13 cellular contexts compared by ENCODE assay signal in genomic region chr5:40652441-40653220, GRCh38. TPM values are rescaled to one million over a fixed set of nuclear protein-coding genes. Genes with fewer than 3 reads are reported as not detected.
DNase-seq lines count a peak whose midpoint lies in the region; ATAC-seq and TF ChIP-seq lines count a peak whose summit lies in the region.
"Had no signal": no experiment of that assay in that cellular context is flagged by ENCODE, and none has a peak within 500 bp of the region (broad histone marks: within the 10 kb centered on the region; RNA-seq: fewer than 3 reads in every experiment).

No MANE protein-coding gene starts in this region.

- no peaks in the 10 kb centered on the region for H3K9me3 Mint-ChIP-seq in CD8-positive, alpha-beta T cell
- peaks cover 6% of the 10 kb centered on the region for H3K9me3 Mint-ChIP-seq in activated CD8-positive, alpha-beta T cell treated with anti-CD3 and anti-CD28 coated beads for 36 hours
- H3K9me3 Mint-ChIP-seq in Caco-2 (ENCODE audit: unreplicated experiment) = no peaks in the 10 kb centered on the region

- peak in 1 of 7 experiments; percentile 41 for DNase-seq in CD8-positive, alpha-beta T cell
- DNase-seq in activated CD8-positive, alpha-beta T cell treated with anti-CD3 and anti-CD28 coated beads for 36 hours = peak; percentile 60
- DNase-seq in mucosa of descending colon (peak; percentile 34 to 43 (median 37)), CD1c-positive myeloid dendritic cell (ENCODE audit: extremely low spot score) (no peak), Caco-2 (no peak), DMS79 treated with DMSO at 0.1 percent for 48 hours (lab: John Stamatoyannopoulos, UW) (no peak)
- DNase-seq: MM.1S, NCI-H345 had no signal

- no peak for TF ChIP-seq CTCF in CD8-positive, alpha-beta T cell (IDR thresholded peaks at IDR 0.05)
- no peak for TF ChIP-seq CTCF in activated CD8-positive, alpha-beta T cell treated with anti-CD3 and anti-CD28 coated beads for 36 hours (IDR thresholded peaks at IDR 0.05)
- TF ChIP-seq CTCF in mucosa of descending colon (IDR thresholded peaks at IDR 0.05) = no peak
- TF ChIP-seq CTCF in Caco-2 (IDR thresholded peaks at IDR 0.05; ENCODE audit: insufficient read depth in 1 of 2, low read depth in 1 of 2, low read length in 1 of 2, severe bottlenecking in 1 of 2, unreplicated experiment in 1 of 2) = no peak

- intact Hi-C loops in CD8-positive, alpha-beta T cell (cut with DNase I, micrococcal nuclease) = loop anchor here in 1 of 2 experiments (1.0 to 5.0 kb wide), 3 partner anchors 27 to 242 kb away; partner anchors contain the start of gene PTGER4
- intact Hi-C loops in activated CD8-positive, alpha-beta T cell treated with anti-CD3 and anti-CD28 coated beads for 36 hours (cut with micrococcal nuclease) = no loop called here
- intact Hi-C loops in mucosa of descending colon (cut with DNase I, micrococcal nuclease) (no loop called here), Caco-2 (cut with micrococcal nuclease; ENCODE audit: unreplicated experiment) (no loop called here)

- no peaks in the 10 kb centered on the region for H3K36me3 ChIP-seq in CD8-positive, alpha-beta T cell (ENCODE audit: insufficient read depth, low read length)
- H3K36me3 ChIP-seq in mucosa of descending colon (ENCODE audit: low read depth) (no peaks in the 10 kb centered on the region), Caco-2 (ENCODE audit: control insufficient read depth, insufficient read depth, low read length) (no peaks in the 10 kb centered on the region)
- H3K36me3 ChIP-seq: breast epithelium, thoracic aorta had no signal

- no peaks in the 10 kb centered on the region for H3K36me3 Mint-ChIP-seq in CD8-positive, alpha-beta T cell
- peaks cover 3% of the 10 kb centered on the region for H3K36me3 Mint-ChIP-seq in activated CD8-positive, alpha-beta T cell treated with anti-CD3 and anti-CD28 coated beads for 36 hours (ENCODE audit: low read depth)
- H3K36me3 Mint-ChIP-seq in Caco-2 (ENCODE audit: insufficient read depth, unreplicated experiment) = no peaks in the 10 kb centered on the region

- CTCF ChIA-PET in CD8-positive, alpha-beta T cell (lab: Charles Lee) = interaction anchor here (0.7 to 2.2 kb wide), 5 partner anchors 27 to 105 kb away, joined by 3 to 8 read pairs (median 4); partner anchors contain the start of gene PTGER4
- CTCF ChIA-PET in activated CD8-positive, alpha-beta T cell treated with anti-CD3 and anti-CD28 coated beads for 36 hours (lab: Charles Lee) = interaction anchor here (0.7 to 2.5 kb wide), 6 partner anchors 11 to 138 kb away, joined by 3 to 5 read pairs (median 4); no protein-coding TSS in a partner anchor
- CTCF ChIA-PET in Caco-2 (lab: Charles Lee) = no interaction called here

- H3K4me1 ChIP-seq in CD8-positive, alpha-beta T cell (ENCODE audit: insufficient read depth, low read length) = peaks cover 56% of the 10 kb centered on the region
- peaks cover 5% of the 10 kb centered on the region for H3K4me1 ChIP-seq in mucosa of descending colon (ENCODE audit: low read depth)
- no peaks in the 10 kb centered on the region for H3K4me1 ChIP-seq in Caco-2
- H3K4me1 ChIP-seq: breast epithelium had no signal

- peak overlapping the region; percentile 79 for H3K4me3 Mint-ChIP-seq in CD8-positive, alpha-beta T cell
- peak overlapping the region; percentile 71 for H3K4me3 Mint-ChIP-seq in activated CD8-positive, alpha-beta T cell treated with anti-CD3 and anti-CD28 coated beads for 36 hours
- H3K4me3 Mint-ChIP-seq in Caco-2 (ENCODE audit: unreplicated experiment) = no peak overlapping the region

- no peaks in the 10 kb centered on the region for H3K27me3 Mint-ChIP-seq in CD8-positive, alpha-beta T cell (ENCODE audit: low read depth)
- no peaks in the 10 kb centered on the region for H3K27me3 Mint-ChIP-seq in activated CD8-positive, alpha-beta T cell treated with anti-CD3 and anti-CD28 coated beads for 36 hours
- H3K27me3 Mint-ChIP-seq in Caco-2 (ENCODE audit: insufficient read depth, unreplicated experiment) = peaks cover 3% of the 10 kb centered on the region

- BruUV-seq in Caco-2 (replicated peaks; lab: Mats Ljungman, UMichigan) = no TSS peak

- H3K9me3 ChIP-seq in CD8-positive, alpha-beta T cell (ENCODE audit: low read length) = no peaks in the 10 kb centered on the region
- H3K9me3 ChIP-seq in mucosa of descending colon = no peaks in the 10 kb centered on the region
- H3K9me3 ChIP-seq in Caco-2 = no peaks in the 10 kb centered on the region
- H3K9me3 ChIP-seq: breast epithelium, thoracic aorta had no signal

- H3K27me3 ChIP-seq in CD8-positive, alpha-beta T cell (ENCODE audit: insufficient read depth, low read length) = no peaks in the 10 kb centered on the region
- no peaks in the 10 kb centered on the region for H3K27me3 ChIP-seq in Caco-2 (replicated peaks; ENCODE audit: control insufficient read depth, insufficient read depth, low read length)
- H3K27me3 ChIP-seq: breast epithelium had no signal

- H3K27ac Mint-ChIP-seq in CD8-positive, alpha-beta T cell = peak overlapping the region; percentile 93
- H3K27ac Mint-ChIP-seq in activated CD8-positive, alpha-beta T cell treated with anti-CD3 and anti-CD28 coated beads for 36 hours = peak overlapping the region; percentile 94
- H3K27ac Mint-ChIP-seq in Caco-2 (ENCODE audit: unreplicated experiment) = no peak overlapping the region

- POLR2A ChIA-PET in CD8-positive, alpha-beta T cell (lab: Charles Lee) = interaction anchor here (0.6 to 4.7 kb wide), 10 partner anchors 18 to 245 kb away, joined by 3 to 42 read pairs (median 4); partner anchors contain the start of gene PTGER4
- POLR2A ChIA-PET in activated CD8-positive, alpha-beta T cell treated with anti-CD3 and anti-CD28 coated beads for 36 hours (lab: Charles Lee) = interaction anchor here (0.6 to 2.1 kb wide), 7 partner anchors 11 to 375 kb away, joined by 3 to 7 read pairs (median 3); partner anchors contain the start of gene PTGER4
- POLR2A ChIA-PET in Caco-2 (lab: Charles Lee) = no interaction called here

- H3K4me1 Mint-ChIP-seq in CD8-positive, alpha-beta T cell (ENCODE audit: low read depth) = peaks cover 78% of the 10 kb centered on the region
- peaks cover 69% of the 10 kb centered on the region for H3K4me1 Mint-ChIP-seq in activated CD8-positive, alpha-beta T cell treated with anti-CD3 and anti-CD28 coated beads for 36 hours (ENCODE audit: low read depth)
- H3K4me1 Mint-ChIP-seq in Caco-2 (ENCODE audit: low read depth, unreplicated experiment) = no peaks in the 10 kb centered on the region

- no peak overlapping the region for H3K4me3 ChIP-seq in CD8-positive, alpha-beta T cell (ENCODE audit: low read depth, low read length)
- H3K4me3 ChIP-seq in mucosa of descending colon (no peak overlapping the region), Caco-2 (ENCODE audit: low read depth, low read length) (no peak overlapping the region)
- H3K4me3 ChIP-seq: breast epithelium, thoracic aorta had no signal

- peak; percentile 39 for ATAC-seq in CD8-positive, alpha-beta T cell
- ATAC-seq in HG03354 (IDR thresholded peaks at IDR 0.05; ENCODE audit: poor library complexity, severe bottlenecking, unreplicated experiment) (peak; percentile 11), mucosa of descending colon (peak; percentile 94), HG02571 (IDR thresholded peaks at IDR 0.05; ENCODE audit: unreplicated experiment) (no peak)
- ATAC-seq in activated CD8-positive, alpha-beta T cell treated with anti-CD3 and anti-CD28 coated beads for 36 hours = peak; percentile 62

- H3K27ac ChIP-seq in CD8-positive, alpha-beta T cell (ENCODE audit: low read depth, low read length) = peak overlapping the region; percentile 38
- H3K27ac ChIP-seq: breast epithelium, HL-60, thoracic aorta had no signal

RNA-seq across cellular contexts. Expression of gene PTGER4, which starts 27.1 kb away (rescaled TPM):
- 100 to 1,000 TPM; 334 to 371 TPM for total RNA-seq in CD8-positive, alpha-beta T cell
- 10 to 100 TPM; 62.8 to 62.9 TPM for total RNA-seq in activated CD8-positive, alpha-beta T cell treated with anti-CD3 and anti-CD28 coated beads for 36 hours
- 10 to 100 TPM; 38.5 to 58.4 (median 50.8) TPM for total RNA-seq in mucosa of descending colon
- total RNA-seq in Caco-2 (2022) = 0.16 TPM in 1 of 2 replicates, not detected in the other

Comparison
In these comparisons a context has a peak if more than half of its experiments do, and no peak if none do; other contexts are left out.
1. DNase-seq: peak in activated CD8-positive, alpha-beta T cell treated with anti-CD3 and anti-CD28 coated beads for 36 hours (single experiment) and mucosa of descending colon (3 of 3); none in CD1c-positive myeloid dendritic cell (single experiment), Caco-2 (0 of 2) and DMS79 treated with DMSO at 0.1 percent for 48 hours (single experiment).
2. RNA of gene PTGER4, which starts 27.1 kb away (total RNA-seq): 334 to 371 TPM in CD8-positive, alpha-beta T cell, 62.8 to 62.9 TPM in activated CD8-positive, alpha-beta T cell treated with anti-CD3 and anti-CD28 coated beads for 36 hours and 38.5 to 58.4 TPM in mucosa of descending colon; 0.16 TPM in Caco-2; every median in the first group is over 10 times any median in the second.